8 cellular contexts compared by ENCODE assay signal in the genomic region with DNA sequence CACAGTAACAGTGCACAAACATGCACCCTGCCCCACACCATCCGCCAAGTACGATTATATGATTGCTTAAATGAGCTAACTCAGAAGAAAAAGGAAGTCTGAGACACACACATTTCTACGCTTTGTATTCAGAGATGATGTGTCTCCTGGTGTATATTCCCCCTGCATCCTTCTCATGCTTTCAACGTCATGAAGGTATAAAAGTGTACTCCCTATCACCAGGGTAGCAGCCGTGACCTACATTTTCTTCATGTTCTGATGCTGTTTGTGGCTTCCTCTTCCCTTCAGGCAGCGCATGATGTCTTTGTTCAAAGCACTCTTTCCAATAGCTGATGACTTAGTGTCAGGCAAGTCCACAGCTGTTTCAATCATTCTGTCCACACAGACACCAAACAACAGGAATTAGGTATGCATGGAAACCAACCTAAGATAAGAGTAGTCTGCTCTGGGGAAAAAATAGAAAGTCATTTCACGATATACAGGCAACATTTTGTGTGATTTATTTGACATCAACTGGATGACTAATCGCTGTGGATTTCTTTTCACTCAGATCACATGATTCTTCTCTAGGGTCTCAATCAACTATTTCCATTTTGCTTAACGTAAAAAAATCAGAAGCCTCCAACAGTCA.
A peak's percentile ranks its signal among the peaks of the same experiment; 100 is the strongest.
DNase-seq lines count a peak whose midpoint lies in the region; ATAC-seq, FAIRE-seq and TF ChIP-seq lines count a peak whose summit lies in the region.

No MANE protein-coding gene starts in this region.

- no peaks in the 10 kb centered on the region for H3K9me3 ChIP-seq in effector memory CD4-positive, alpha-beta T cell (ENCODE audit: control insufficient read depth, low read length)
- no peaks in the 10 kb centered on the region for H3K9me3 ChIP-seq in BE2C

- H3K27me3 Mint-ChIP-seq in activated CD4-positive, alpha-beta T cell treated with anti-CD3 and anti-CD28 coated beads for 36 hours, result no peaks in the 10 kb centered on the region

- H3K27ac Mint-ChIP-seq in activated CD4-positive, alpha-beta T cell treated with anti-CD3 and anti-CD28 coated beads for 36 hours, result peak overlapping the region; percentile 94

- H3K27me3 ChIP-seq in effector memory CD4-positive, alpha-beta T cell (replicated peaks; ENCODE audit: control insufficient read depth, insufficient read depth, low read length, poor library complexity, severe bottlenecking), result no peaks in the 10 kb centered on the region
- no peaks in the 10 kb centered on the region for H3K27me3 ChIP-seq in rectal smooth muscle tissue (ENCODE audit: control insufficient read depth, insufficient read depth, low read length)
- H3K27me3 ChIP-seq in BE2C, result no peaks in the 10 kb centered on the region

- TF ChIP-seq CTCF in D721Med (IDR thresholded peaks at IDR 0.05; ENCODE audit: insufficient read depth, missing control alignments) (no peak), BE2C (IDR thresholded peaks at IDR 0.05; ENCODE audit: low read depth, low read length) (no peak)

- peaks cover 67% of the 10 kb centered on the region for H3K4me1 Mint-ChIP-seq in activated CD4-positive, alpha-beta T cell treated with anti-CD3 and anti-CD28 coated beads for 36 hours

- H3K4me3 ChIP-seq in Jurkat, Clone E6-1 (ENCODE audit: low read length), result peak overlapping the region; percentile 17
- no peak overlapping the region for H3K4me3 ChIP-seq in effector memory CD4-positive, alpha-beta T cell (ENCODE audit: insufficient read depth, low read depth, low read length, poor library complexity, severe bottlenecking)
- H3K4me3 ChIP-seq in rectal smooth muscle tissue (ENCODE audit: low read length), result peak overlapping the region; percentile 6
- H3K4me3 ChIP-seq in BE2C (ENCODE audit: low read depth, low read length), result no peak overlapping the region

- peaks cover 23% of the 10 kb centered on the region for H3K36me3 Mint-ChIP-seq in activated CD4-positive, alpha-beta T cell treated with anti-CD3 and anti-CD28 coated beads for 36 hours (ENCODE audit: low read depth)

- H3K9ac ChIP-seq in rectal smooth muscle tissue (ENCODE audit: low read length), result no peak overlapping the region

- H3K27ac ChIP-seq in effector memory CD4-positive, alpha-beta T cell (ENCODE audit: insufficient read depth, low read length, poor library complexity, severe bottlenecking), result peak overlapping the region; percentile 93
- H3K27ac ChIP-seq in rectal smooth muscle tissue (ENCODE audit: low read depth, low read length), result no peak overlapping the region

- no peaks in the 10 kb centered on the region for H3K36me3 ChIP-seq in effector memory CD4-positive, alpha-beta T cell (ENCODE audit: control insufficient read depth, insufficient read depth, low read length)
- no peaks in the 10 kb centered on the region for H3K36me3 ChIP-seq in rectal smooth muscle tissue (ENCODE audit: control insufficient read depth, insufficient read depth, low read length)
- no peaks in the 10 kb centered on the region for H3K36me3 ChIP-seq in BE2C

- H3K4me1 ChIP-seq in effector memory CD4-positive, alpha-beta T cell (ENCODE audit: control insufficient read depth, insufficient read depth, low read length, poor library complexity, severe bottlenecking), result peaks cover 45% of the 10 kb centered on the region
- H3K4me1 ChIP-seq in rectal smooth muscle tissue (ENCODE audit: control insufficient read depth, insufficient read depth, low read length) (no peaks in the 10 kb centered on the region), BE2C (no peaks in the 10 kb centered on the region)

- FAIRE-seq in D721Med (lab: Jason Lieb, UNC), result no peak

- peak overlapping the region; percentile 58 for H3K4me3 Mint-ChIP-seq in activated CD4-positive, alpha-beta T cell treated with anti-CD3 and anti-CD28 coated beads for 36 hours

- intact Hi-C loops in activated CD4-positive, alpha-beta T cell treated with anti-CD3 and anti-CD28 coated beads for 36 hours (cut with DNase I, micrococcal nuclease), result loop anchor here (1.0 to 2.0 kb wide), 11 partner anchors 26 to 279 kb away; a partner anchor contains a TSS

- H3K9me3 Mint-ChIP-seq in activated CD4-positive, alpha-beta T cell treated with anti-CD3 and anti-CD28 coated beads for 36 hours (ENCODE audit: low read depth), result peaks cover 7% of the 10 kb centered on the region

- ATAC-seq in activated CD4-positive, alpha-beta T cell treated with anti-CD3 and anti-CD28 coated beads for 36 hours, result peak; percentile 82

- CTCF ChIA-PET in activated CD4-positive, alpha-beta T cell treated with anti-CD3 and anti-CD28 coated beads for 36 hours (lab: Charles Lee), result interaction anchor here (0.7 to 2.6 kb wide), 18 partner anchors 9 to 278 kb away, joined by 3 to 23 read pairs (median 4); no protein-coding TSS in a partner anchor

- peak; percentile 94 for DNase-seq in Jurkat, Clone E6-1 (ENCODE audit: low read depth, low spot score)
- peak; percentile 80 for DNase-seq in activated CD4-positive, alpha-beta T cell treated with anti-CD3 and anti-CD28 coated beads for 36 hours
- peak; percentile 74 to 79 (median 76) for DNase-seq in effector memory CD4-positive, alpha-beta T cell
- DNase-seq in D721Med (ENCODE audit: insufficient read length, low spot score), result no peak
- no peak for DNase-seq in BE2C
- no peak for DNase-seq in NCI-H748 treated with DMSO at 0.1 percent for 48 hours (lab: John Stamatoyannopoulos, UW)
- DNase-seq in amniotic stem cell (lab: John Stamatoyannopoulos, UW), result no peak

- POLR2A ChIA-PET in activated CD4-positive, alpha-beta T cell treated with anti-CD3 and anti-CD28 coated beads for 36 hours (lab: Charles Lee), result interaction anchor here (0.5 to 2.2 kb wide), 17 partner anchors 9 to 279 kb away, joined by 3 to 12 read pairs (median 5); a partner anchor contains a TSS

Comparison
In these comparisons a context has a peak if more than half of its experiments do, and no peak if none do; other contexts are left out.
1. DNase-seq: peak in Jurkat, Clone E6-1 (single experiment), activated CD4-positive, alpha-beta T cell treated with anti-CD3 and anti-CD28 coated beads for 36 hours (single experiment) and effector memory CD4-positive, alpha-beta T cell (3 of 3); none in D721Med (single experiment), BE2C (single experiment), NCI-H748 treated with DMSO at 0.1 percent for 48 hours (single experiment) and amniotic stem cell (single experiment).
2. H3K4me3 ChIP-seq: peak in Jurkat, Clone E6-1 (single experiment) and rectal smooth muscle tissue (single experiment); none in effector memory CD4-positive, alpha-beta T cell (single experiment) and BE2C (single experiment).